1 cellular context compared by ENCODE assay signal in genomic region chr17:50806141-50806643, GRCh38.
TF ChIP-seq lines count a peak whose summit lies in the region.

No MANE protein-coding gene starts in this region.

TF ChIP-seq in HepG2, 621 proteins besides CTCF, POLR2A, EP300 and RAD21 (continued from another document and continues in another):
- TF ChIP-seq PRDM10 (CRISPR knock-in tag; IDR thresholded peaks at IDR 0.05; ENCODE audit: low read depth) (no peak), ELF3 (CRISPR knock-in tag; IDR thresholded peaks at IDR 0.05) (no peak), CBX5 (CRISPR knock-in tag; IDR thresholded peaks at IDR 0.05; ENCODE audit: borderline replicate concordance) (peak; percentile 43; the same call in 1 of the 2 replicates), EHMT2 (IDR thresholded peaks at IDR 0.05; ENCODE audit: borderline replicate concordance, low read depth, low read length) (peak; percentile 17; the same call in 1 of the 2 replicates), ZNF296 (CRISPR knock-in tag; conservative IDR thresholded peaks at IDR 0.05) (no peak), FOSL2 (CRISPR knock-in tag; IDR thresholded peaks at IDR 0.05) (peak; percentile 44), ZNF124 (CRISPR knock-in tag; IDR thresholded peaks at IDR 0.05) (peak; percentile 69; the same call in 1 of the 2 replicates), PPARG (CRISPR knock-in tag; conservative IDR thresholded peaks at IDR 0.05) (0 out of 2 replicates have a peak, but pooled peaks have one; percentile 18), ZBTB44 (CRISPR knock-in tag; IDR thresholded peaks at IDR 0.05) (no peak), ZNF772 (CRISPR knock-in tag; IDR thresholded peaks at IDR 0.05) (peak; percentile 19; the same call in 1 of the 2 replicates), RXRA (CRISPR knock-in tag; IDR thresholded peaks at IDR 0.05) (peak; percentile 60), SMAD1 (CRISPR knock-in tag; IDR thresholded peaks at IDR 0.05; ENCODE audit: borderline replicate concordance, low read depth) (no peak), ZFP91 (CRISPR knock-in tag; IDR thresholded peaks at IDR 0.05; ENCODE audit: borderline replicate concordance) (peak; percentile 50; the same call in 1 of the 2 replicates), MYC (CRISPR knock-in tag; IDR thresholded peaks at IDR 0.05; ENCODE audit: borderline replicate concordance) (peak; percentile 67; the same call in 1 of the 2 replicates), SNAPC5 (CRISPR knock-in tag; IDR thresholded peaks at IDR 0.05; ENCODE audit: borderline replicate concordance) (no peak), AFF4 (CRISPR knock-in tag; IDR thresholded peaks at IDR 0.05) (no peak), TERF1 (CRISPR knock-in tag; IDR thresholded peaks at IDR 0.05) (no peak), ZBTB37 (CRISPR knock-in tag; IDR thresholded peaks at IDR 0.05) (peak; percentile 96), ZNF263 (CRISPR knock-in tag; IDR thresholded peaks at IDR 0.05) (peak; percentile 47; the same call in 1 of the 2 replicates), ZNF766 (CRISPR knock-in tag; IDR thresholded peaks at IDR 0.05; ENCODE audit: borderline replicate concordance) (no peak), CENPT (CRISPR knock-in tag; IDR thresholded peaks at IDR 0.05; ENCODE audit: low read depth) (no peak), CENPX (CRISPR knock-in tag; IDR thresholded peaks at IDR 0.05) (no peak), MIER2 (CRISPR knock-in tag; IDR thresholded peaks at IDR 0.05) (peak; percentile 71; the same call in 1 of the 2 replicates), ZBTB33 (CRISPR knock-in tag; IDR thresholded peaks at IDR 0.05) (peak; percentile 34; the same call in 1 of the 2 replicates), ZNF629 (CRISPR knock-in tag; conservative IDR thresholded peaks at IDR 0.05) (no peak), ZNF777 (CRISPR knock-in tag; IDR thresholded peaks at IDR 0.05) (no peak), MED13 (CRISPR knock-in tag; IDR thresholded peaks at IDR 0.05) (no peak), LCORL (IDR thresholded peaks at IDR 0.05) (peak; percentile 69), LCORL (CRISPR knock-in tag; IDR thresholded peaks at IDR 0.05) (peak; percentile 92), HNF4A (CRISPR knock-in tag; IDR thresholded peaks at IDR 0.05) (peak; percentile 81), MNT (IDR thresholded peaks at IDR 0.05) (peak; percentile 32), ZNF644 (CRISPR knock-in tag; IDR thresholded peaks at IDR 0.05; ENCODE audit: low read depth) (peak; percentile 77; the same call in 1 of the 2 replicates), NR2F1 (CRISPR knock-in tag; IDR thresholded peaks at IDR 0.05) (0 out of 4 replicates have a peak, but pooled peaks of 1 of the 2 experiments have one; percentile 47), SP4 (CRISPR knock-in tag; IDR thresholded peaks at IDR 0.05) (0 out of 2 replicates have a peak, but pooled peaks have one; percentile 33), PAXIP1 (CRISPR knock-in tag; conservative IDR thresholded peaks at IDR 0.05) (peak; percentile 54; the same call in 1 of the 2 replicates), MXD4 (CRISPR knock-in tag; IDR thresholded peaks at IDR 0.05) (peak; percentile 47; the same call in 1 of the 2 replicates), SRSF4 (IDR thresholded peaks at IDR 0.05; ENCODE audit: low read depth, low read length, poor library complexity, severe bottlenecking) (no peak), ETV5 (CRISPR knock-in tag; IDR thresholded peaks at IDR 0.05; ENCODE audit: borderline replicate concordance) (no peak)
